Comparison of ENCODE assay signal across 19 cellular contexts in genomic region chr14:52076334-52076733, GRCh38. TPM values are rescaled to one million over a fixed set of nuclear protein-coding genes. Genes with fewer than 3 reads are reported as not detected.
DNase-seq lines count a peak whose midpoint lies in the region; ATAC-seq and TF ChIP-seq lines count a peak whose summit lies in the region.
"Had no signal": no experiment of that assay in that cellular context is flagged by ENCODE, and none has a peak within 500 bp of the region (broad histone marks: within the 10 kb centered on the region; RNA-seq: fewer than 3 reads in every experiment).

No MANE protein-coding gene starts in this region.

- no peaks in the 10 kb centered on the region for H4K20me1 ChIP-seq in mammary epithelial cell (ENCODE audit: insufficient read depth, low read length)

- H3K4me3 Mint-ChIP-seq in T-helper 17 cell (no peak overlapping the region), nephron progenitor cell (no peak overlapping the region)

- H3K27ac ChIP-seq in heart left ventricle (no peak overlapping the region), left ventricle myocardium inferior (replicated peaks) (no peak overlapping the region), mammary epithelial cell (ENCODE audit: insufficient read depth, low read depth, low read length) (no peak overlapping the region), right cardiac atrium (ENCODE audit: low read length) (no peak overlapping the region)
- H3K27ac ChIP-seq: A549, gastrocnemius medialis, ovary had no signal

- TF ChIP-seq POLR2A in heart left ventricle (IDR thresholded peaks at IDR 0.05): no peak

- no TSS peak for BruUV-seq in mammary epithelial cell (replicated peaks; lab: Mats Ljungman, UMichigan)

- intact Hi-C loops in heart left ventricle (cut with DNase I) (loop anchor here in 3 of 10 donors (5.0 to 10.0 kb wide), 2 partner anchors 48 to 51 kb away; no protein-coding TSS in a partner anchor), left ventricle myocardium inferior (cut with micrococcal nuclease) (no loop called here), mammary epithelial cell (cut with micrococcal nuclease) (loop anchor here (2.0 kb wide), 1 partner anchor 54 kb away; no protein-coding TSS in a partner anchor), right cardiac atrium (cut with DNase I) (loop anchor here in 1 of 4 donors (10.0 kb wide), 1 partner anchor 48 kb away; no protein-coding TSS in a partner anchor)

- DNase-seq in heart left ventricle: peak in 2 of 5 donors; percentile 36 to 39
- no peak for DNase-seq in left ventricle myocardium inferior
- DNase-seq in mammary epithelial cell: peak; percentile 47
- DNase-seq in right cardiac atrium: peak; percentile 73 to 75 (median 73)
- DNase-seq in T-helper 17 cell: no peak
- no peak for DNase-seq in nephron progenitor cell
- DNase-seq: activated CD4-positive, alpha-beta T cell treated with anti-CD3 and anti-CD28 coated beads, Interleukin-2, amount 50 U/mL, for 4 hours; Calu3; gastrocnemius medialis; midbrain; MV-4-11; NCI-H2081 treated with DMSO at 0.1 percent for 48 hours; NCI-H82; ovary; SHP77 treated with DMSO at 0.1 percent for 48 hours; trophoblast cell had no signal

- no peaks in the 10 kb centered on the region for H3K9me3 Mint-ChIP-seq in nephron progenitor cell

- no peak overlapping the region for H2AFZ ChIP-seq in mammary epithelial cell (ENCODE audit: low read depth, low read length)

- H3K4me3 ChIP-seq in heart left ventricle: no peak overlapping the region
- H3K4me3 ChIP-seq in left ventricle myocardium inferior: no peak overlapping the region
- no peak overlapping the region for H3K4me3 ChIP-seq in mammary epithelial cell (replicated peaks in 1 of 3; ENCODE audit: insufficient read depth in 1 of 3, low read depth in 2 of 3, low read length in 3 of 3)
- no peak overlapping the region for H3K4me3 ChIP-seq in right cardiac atrium (ENCODE audit: low read length)
- H3K4me3 ChIP-seq: A549, gastrocnemius medialis, ovary had no signal

- H3K27me3 Mint-ChIP-seq in T-helper 17 cell (peaks cover 28% of the 10 kb centered on the region), nephron progenitor cell (ENCODE audit: low read depth, poor library complexity) (peaks cover 9% of the 10 kb centered on the region)

- no peak overlapping the region for H3K9ac ChIP-seq in mammary epithelial cell (ENCODE audit: insufficient read depth, low read length)

- peaks cover 9% of the 10 kb centered on the region for H3K4me1 Mint-ChIP-seq in T-helper 17 cell
- peaks cover 46% of the 10 kb centered on the region for H3K4me1 Mint-ChIP-seq in nephron progenitor cell

- H3K36me3 Mint-ChIP-seq in T-helper 17 cell (ENCODE audit: low read depth): peaks cover 4% of the 10 kb centered on the region
- H3K36me3 Mint-ChIP-seq in nephron progenitor cell (ENCODE audit: low read depth): no peaks in the 10 kb centered on the region

- ATAC-seq in heart left ventricle (peak in 3 of 4 donors; percentile 23 to 68 (median 49)), right cardiac atrium (peak; percentile 77 to 85), GM21390 (IDR thresholded peaks at IDR 0.05; ENCODE audit: unreplicated experiment) (no peak), T-helper 17 cell (no peak), HG02884 (IDR thresholded peaks at IDR 0.05; ENCODE audit: unreplicated experiment) (no peak)
- ATAC-seq: A549, gastrocnemius medialis had no signal

- H3K4me2 ChIP-seq in mammary epithelial cell (ENCODE audit: insufficient read depth, low read depth, low read length): no peak overlapping the region
- H3K4me2 ChIP-seq: A549 had no signal

- H3K27ac Mint-ChIP-seq in T-helper 17 cell (no peak overlapping the region), nephron progenitor cell (no peak overlapping the region)

- H3K4me1 ChIP-seq in heart left ventricle (peaks cover 0 to 53% (median 28%) of the 10 kb centered on the region in 12 donors), left ventricle myocardium inferior (peaks cover 61% of the 10 kb centered on the region), mammary epithelial cell (ENCODE audit: insufficient read depth, low read length) (peaks cover 56% of the 10 kb centered on the region), right cardiac atrium (ENCODE audit: control insufficient read depth, insufficient read depth, low read length) (no peaks in the 10 kb centered on the region)
- H3K4me1 ChIP-seq: gastrocnemius medialis had no signal

- H3K36me3 ChIP-seq in heart left ventricle (no peaks in the 10 kb centered on the region), left ventricle myocardium inferior (no peaks in the 10 kb centered on the region), mammary epithelial cell (ENCODE audit: insufficient read depth, low read length) (no peaks in the 10 kb centered on the region)
- H3K36me3 ChIP-seq: gastrocnemius medialis, ovary had no signal

- H3K27me3 ChIP-seq in heart left ventricle: peaks cover 0 to under 1% (median 0%) of the 10 kb centered on the region in 9 donors
- no peaks in the 10 kb centered on the region for H3K27me3 ChIP-seq in left ventricle myocardium inferior (ENCODE audit: low read depth)
- H3K27me3 ChIP-seq in mammary epithelial cell (ENCODE audit: insufficient read depth, low read length): no peaks in the 10 kb centered on the region
- no peaks in the 10 kb centered on the region for H3K27me3 ChIP-seq in right cardiac atrium (ENCODE audit: control insufficient read depth, insufficient read depth)
- H3K27me3 ChIP-seq: gastrocnemius medialis, ovary had no signal

- no peaks in the 10 kb centered on the region for H3K79me2 ChIP-seq in mammary epithelial cell (ENCODE audit: insufficient read depth, low read length)

- dilution Hi-C loops in mammary epithelial cell (cut with HindIII; ENCODE audit: low sequenced_read_pairs): no loop called here

- no peaks in the 10 kb centered on the region for H3K9me3 ChIP-seq in heart left ventricle
- H3K9me3 ChIP-seq in left ventricle myocardium inferior (replicated peaks): no peaks in the 10 kb centered on the region
- H3K9me3 ChIP-seq in mammary epithelial cell (replicated peaks; ENCODE audit: insufficient read depth, low read length): no peaks in the 10 kb centered on the region
- H3K9me3 ChIP-seq in right cardiac atrium (ENCODE audit: control insufficient read depth, low read length): no peaks in the 10 kb centered on the region
- no peaks in the 10 kb centered on the region for H3K9me3 ChIP-seq in T-helper 17 cell (ENCODE audit: control insufficient read depth, low read length, poor library complexity, severe bottlenecking)
- H3K9me3 ChIP-seq: A549, gastrocnemius medialis, ovary had no signal

- CTCF ChIA-PET in mammary epithelial cell (lab: Charles Lee; ENCODE audit: low non-redundant PET): no interaction called here

- TF ChIP-seq CTCF in heart left ventricle (IDR thresholded peaks at IDR 0.05) (no peak), left ventricle myocardium inferior (IDR thresholded peaks at IDR 0.05; ENCODE audit: borderline replicate concordance) (no peak), mammary epithelial cell (conservative IDR thresholded peaks at IDR 0.05 in 1 of 2, IDR thresholded peaks at IDR 0.05 in 1 of 2; ENCODE audit: extremely low read depth in 1 of 2, insufficient read depth in 1 of 2, low read depth in 1 of 2, low read length in 2 of 2) (no peak), nephron progenitor cell (IDR thresholded peaks at IDR 0.05) (no peak)

- in situ Hi-C loops in mammary epithelial cell (cut with MboI; ENCODE audit: low sequenced_read_pairs in 2 of 2): no loop called here

- WGBS in heart left ventricle, 4 donors: 34 to 59% (median 51%) methylated on average over 4 of the region's 4 CpGs
- 37% methylated on average over 4 of the region's 4 CpGs for WGBS in mammary epithelial cell (ENCODE audit: low coverage, missing lambda C conversion rate)
- 34% methylated on average over 4 of the region's 4 CpGs for WGBS in right cardiac atrium

RNA-seq across cellular contexts. Expression of gene NID2, which starts 7.5 kb away (rescaled TPM):
- total RNA-seq in heart left ventricle (10 to 100 TPM; 32.0 to 77.4 (median 40.9) TPM), left ventricle myocardium inferior (35.2 TPM), mammary epithelial cell (10 to 100 TPM in 1 of 2 donors, 1 to 10 TPM in 1; 4.8 to 17.2 TPM), right cardiac atrium (10 to 100 TPM; 22.5 to 38.1 (median 29.2) TPM), T-helper 17 cell (1 to 10 TPM in 1 of 2 donors, under 1 TPM in 1; 0.62 to 2.2 TPM)
- polyA plus RNA-seq in heart left ventricle (10 to 100 TPM; 17.3 to 18.8 TPM), mammary epithelial cell (20.6 TPM), right cardiac atrium (18.9 TPM)
- polyA minus RNA-seq in mammary epithelial cell: 36.6 TPM
- total RNA-seq: Calu3 had no signal

Comparison
In these comparisons a context has a peak if more than half of its experiments do, and no peak if none do; other contexts are left out.
1. DNase-seq: peak in mammary epithelial cell (single experiment) and right cardiac atrium (3 of 3); none in left ventricle myocardium inferior (single experiment), T-helper 17 cell (0 of 3) and nephron progenitor cell (single experiment).
2. ATAC-seq: peak in heart left ventricle (3 of 4) and right cardiac atrium (2 of 2); none in GM21390 (single experiment), T-helper 17 cell (single experiment) and HG02884 (single experiment).